ENCODE assay signal across 8 cellular contexts in genomic region chr1:156281281-156282142, GRCh38. TPM values are rescaled to one million over a fixed set of nuclear protein-coding genes. Genes with fewer than 3 reads are reported as not detected.
A peak's percentile ranks its signal among the peaks of the same experiment; 100 is the strongest.
DNase-seq lines count a peak whose midpoint lies in the region; ATAC-seq and TF ChIP-seq lines count a peak whose summit lies in the region.

No MANE protein-coding gene starts in this region.

- H3K4me3 ChIP-seq in SJCRH30, result peak overlapping the region; percentile 91

- H3K27me3 Mint-ChIP-seq in brain, result peaks cover 3% of the 10 kb centered on the region

- H3K4me1 ChIP-seq in SJCRH30, result peaks cover 9% of the 10 kb centered on the region

- H3K27ac Mint-ChIP-seq in brain, result peak overlapping the region; percentile 88 to 98 (median 96)

- no peak for TF ChIP-seq CTCF in brain (conservative IDR thresholded peaks at IDR 0.05)

- peak overlapping the region; percentile 91 to 97 (median 93) for H3K4me3 Mint-ChIP-seq in brain

- DNase-seq in DMS79 treated with DMSO at 0.1 percent for 48 hours (lab: John Stamatoyannopoulos, UW) (peak; percentile 6), DMS79 (lab: John Stamatoyannopoulos, UW) (no peak), SJCRH30 (peak; percentile 22 to 33), left kidney (ENCODE audit: low read depth, low spot score) (peak; percentile 31), NCI-H226 (no peak)
- peak; percentile 21 for DNase-seq in stimulated activated CD8-positive, alpha-beta memory T cell treated with anti-CD3 and anti-CD28 coated beads, Interleukin-15, amount 100 ng/mL, for 24 hours (ENCODE audit: low read depth)

- H3K4me1 Mint-ChIP-seq in brain, result peaks cover 39% of the 10 kb centered on the region

- H3K36me3 Mint-ChIP-seq in brain, result peaks cover 23% of the 10 kb centered on the region

- H3K9me3 Mint-ChIP-seq in brain, result peaks cover 0 to 3% (median 0%) of the 10 kb centered on the region in 5 experiments

- H3K27ac ChIP-seq in SJCRH30, result peak overlapping the region; percentile 87

- peaks cover 20% of the 10 kb centered on the region for H3K36me3 ChIP-seq in SJCRH30

- peak; percentile 31 for ATAC-seq in HG03039 (IDR thresholded peaks at IDR 0.05; ENCODE audit: unreplicated experiment)

- no peaks in the 10 kb centered on the region for H3K27me3 ChIP-seq in SJCRH30

- no peaks in the 10 kb centered on the region for H3K9me3 ChIP-seq in SJCRH30 (replicated peaks)

RNA-seq across cellular contexts. Expression of gene SMG5, which starts 1.1 kb away (rescaled TPM):
- 70.3 and 74.2 TPM in 2 replicates for total RNA-seq in SJCRH30 (2014; rRNA removed; shearing (Covaris generic))
- polyA plus RNA-seq in brain (ENCODE audit: insufficient read depth, low read depth, low replicate concordance), result 70.1 TPM

RNA-seq across cellular contexts. Expression of gene TMEM79, which starts 2.6 kb away (rescaled TPM):
- total RNA-seq in SJCRH30 (2014; rRNA removed; shearing (Covaris generic)), result 2.6 and 2.7 TPM in 2 replicates
- polyA plus RNA-seq in brain (ENCODE audit: insufficient read depth, low read depth, low replicate concordance), result 8.4 TPM

RNA-seq across cellular contexts. Expression of gene GLMP, which starts 14.0 kb away (rescaled TPM):
- total RNA-seq in SJCRH30 (2014; rRNA removed; shearing (Covaris generic)), result 4.7 and 6.1 TPM in 2 replicates
- polyA plus RNA-seq in brain (ENCODE audit: insufficient read depth, low read depth, low replicate concordance), result 31.9 TPM

RNA-seq across cellular contexts. Expression of gene VHLL, which starts 17.6 kb away (rescaled TPM):
- 0.63 TPM in 1 of 2 replicates, not detected in the other for total RNA-seq in SJCRH30 (2014; rRNA removed; shearing (Covaris generic))
- polyA plus RNA-seq in brain (ENCODE audit: insufficient read depth, low read depth, low replicate concordance), result not detected

RNA-seq across cellular contexts. Expression of gene PAQR6, which starts 33.7 kb away (rescaled TPM):
- 1.2 and 1.7 TPM in 2 replicates for total RNA-seq in SJCRH30 (2014; rRNA removed; shearing (Covaris generic))
- 319 TPM for polyA plus RNA-seq in brain (ENCODE audit: insufficient read depth, low read depth, low replicate concordance)

Comparison
In these comparisons a context has a peak if more than half of its experiments do, and no peak if none do; other contexts are left out.
1. DNase-seq: peak in DMS79 treated with DMSO at 0.1 percent for 48 hours (single experiment), SJCRH30 (2 of 2), left kidney (single experiment) and stimulated activated CD8-positive, alpha-beta memory T cell treated with anti-CD3 and anti-CD28 coated beads, Interleukin-15, amount 100 ng/mL, for 24 hours (single experiment); none in DMS79 (single experiment) and NCI-H226 (single experiment).